ENCODE assay signal across 1 cellular context in genomic region chrX:120311632-120312000, GRCh38.
A peak's percentile ranks its signal among the peaks of the same experiment; 100 is the strongest.
TF ChIP-seq lines count a peak whose summit lies in the region.

No MANE protein-coding gene starts in this region.

TF ChIP-seq in HEK293, 187 proteins besides CTCF, POLR2A, EP300 and RAD21 (continued from another document):
- TF ChIP-seq, protein P1, sequence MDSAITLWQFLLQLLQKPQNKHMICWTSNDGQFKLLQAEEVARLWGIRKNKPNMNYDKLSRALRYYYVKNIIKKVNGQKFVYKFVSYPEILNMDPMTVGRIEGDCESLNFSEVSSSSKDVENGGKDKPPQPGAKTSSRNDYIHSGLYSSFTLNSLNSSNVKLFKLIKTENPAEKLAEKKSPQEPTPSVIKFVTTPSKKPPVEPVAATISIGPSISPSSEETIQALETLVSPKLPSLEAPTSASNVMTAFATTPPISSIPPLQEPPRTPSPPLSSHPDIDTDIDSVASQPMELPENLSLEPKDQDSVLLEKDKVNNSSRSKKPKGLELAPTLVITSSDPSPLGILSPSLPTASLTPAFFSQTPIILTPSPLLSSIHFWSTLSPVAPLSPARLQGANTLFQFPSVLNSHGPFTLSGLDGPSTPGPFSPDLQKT (IDR thresholded peaks at IDR 0.05; ENCODE audit: borderline replicate concordance, low read depth, low read length): no peak
- TF ChIP-seq MEIS1 (CRISPR knock-in tag; IDR thresholded peaks at IDR 0.05; ENCODE audit: borderline replicate concordance) (no peak), ZNF366 (tag by site-specific recombination; conservative IDR thresholded peaks at IDR 0.05) (peak; percentile 88), ZNF114 (tag by site-specific recombination; IDR thresholded peaks at IDR 0.05) (no peak), GLIS2 (tag by site-specific recombination; IDR thresholded peaks at IDR 0.05) (no peak; the same call in 1 of the 2 replicates), RBAK (tag by site-specific recombination; IDR thresholded peaks at IDR 0.05) (no peak), ZNF404 (tag by site-specific recombination; IDR thresholded peaks at IDR 0.05) (no peak)
